24 cellular contexts compared by ENCODE assay signal in the genomic region with DNA sequence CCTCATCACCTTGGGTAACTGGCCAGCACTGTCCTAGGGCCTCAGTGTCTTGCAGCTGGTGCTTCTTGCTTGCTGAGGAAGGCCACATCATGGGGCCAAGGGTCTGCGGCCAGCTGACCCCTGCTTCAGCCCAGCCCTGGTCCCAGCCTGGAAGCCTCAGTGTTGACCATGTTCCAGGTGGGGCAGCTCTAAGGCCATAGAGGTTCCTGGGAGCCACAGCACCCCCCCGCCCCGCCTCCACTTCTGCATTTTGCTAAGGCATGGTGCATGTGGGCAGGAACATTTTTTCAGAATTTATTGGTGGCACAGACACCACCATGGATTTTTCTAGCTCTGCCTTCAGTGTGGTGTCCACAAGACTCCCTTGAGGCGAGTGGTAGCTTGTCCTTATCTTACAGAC. TPM values are rescaled to one million over a fixed set of nuclear protein-coding genes. Genes with fewer than 3 reads are reported as not detected.
DNase-seq lines count a peak whose midpoint lies in the region; ATAC-seq and TF ChIP-seq lines count a peak whose summit lies in the region.
"Had no signal": no experiment of that assay in that cellular context is flagged by ENCODE, and none has a peak within 500 bp of the region (broad histone marks: within the 10 kb centered on the region; RNA-seq: fewer than 3 reads in every experiment).

No MANE protein-coding gene starts in this region.

- TF ChIP-seq POLR2A in breast epithelium (IDR thresholded peaks at IDR 0.05): no peak

- H3K9me3 ChIP-seq in SK-N-MC (ENCODE audit: low read depth, low read length) (no peaks in the 10 kb centered on the region), upper lobe of right lung (no peaks in the 10 kb centered on the region), breast epithelium (no peaks in the 10 kb centered on the region)
- H3K9me3 ChIP-seq: BLaER1 treated with 17β-estradiol and CSF1 and Interleukin-3, amounts not matched to agents 10 nM and 100 nM; stomach had no signal

- no peak for TF ChIP-seq CTCF in activated CD8-positive, alpha-beta T cell treated with anti-CD3 and anti-CD28 coated beads for 36 hours (IDR thresholded peaks at IDR 0.05)
- TF ChIP-seq CTCF in upper lobe of right lung (IDR thresholded peaks at IDR 0.05) (no peak), breast epithelium (IDR thresholded peaks at IDR 0.05) (no peak)

- intact Hi-C loops in activated CD8-positive, alpha-beta T cell treated with anti-CD3 and anti-CD28 coated beads for 36 hours (cut with micrococcal nuclease): no loop called here
- intact Hi-C loops in upper lobe of right lung (cut with DNase I): no loop called here
- intact Hi-C loops in breast epithelium (cut with DNase I; ENCODE audit: low total_unique reads): no loop called here

- H3K4me3 ChIP-seq in SK-N-MC (no peak overlapping the region), upper lobe of right lung (no peak overlapping the region), breast epithelium (no peak overlapping the region)
- H3K4me3 ChIP-seq: BLaER1 treated with 17β-estradiol and CSF1 and Interleukin-3, amounts not matched to agents 10 nM and 100 nM; cardiac muscle cell; smooth muscle cell; stomach had no signal

- H3K36me3 ChIP-seq in SK-N-MC (ENCODE audit: insufficient read depth, low read length) (peaks cover 22% of the 10 kb centered on the region; the same call in 1 of the 2 replicates), upper lobe of right lung (peaks cover 27% of the 10 kb centered on the region), breast epithelium (no peaks in the 10 kb centered on the region)

- no peak for ATAC-seq in activated CD8-positive, alpha-beta T cell treated with anti-CD3 and anti-CD28 coated beads for 36 hours
- no peak for ATAC-seq in activated CD8-positive, alpha-beta T cell treated with anti-CD3 and anti-CD28 coated beads, Interleukin-2, amount 10 ng/mL, durations not matched to agents 7 days and 5 days
- ATAC-seq in memory B cell (ENCODE audit: low read depth): no peak
- no peak for ATAC-seq in upper lobe of right lung
- no peak for ATAC-seq in GM19324 (IDR thresholded peaks at IDR 0.05; ENCODE audit: low FRiP score, unreplicated experiment)

- H3K9ac ChIP-seq in SK-N-MC (ENCODE audit: insufficient read length): no peak overlapping the region
- H3K9ac ChIP-seq: BLaER1 treated with 17β-estradiol and CSF1 and Interleukin-3, amounts not matched to agents 10 nM and 100 nM had no signal

- H3K4me1 ChIP-seq in upper lobe of right lung (peaks cover 11% of the 10 kb centered on the region), breast epithelium (no peaks in the 10 kb centered on the region)

- H3K27me3 ChIP-seq in upper lobe of right lung (no peaks in the 10 kb centered on the region), breast epithelium (no peaks in the 10 kb centered on the region)
- H3K27me3 ChIP-seq: BLaER1 treated with 17β-estradiol and CSF1 and Interleukin-3, amounts not matched to agents 10 nM and 100 nM; cardiac muscle cell; stomach had no signal

- peak overlapping the region; percentile 36 for H3K27ac Mint-ChIP-seq in activated CD8-positive, alpha-beta T cell treated with anti-CD3 and anti-CD28 coated beads for 36 hours
- no peak overlapping the region for H3K27ac Mint-ChIP-seq in activated CD8-positive, alpha-beta T cell treated with anti-CD3 and anti-CD28 coated beads, Interleukin-2, amount 10 ng/mL, durations not matched to agents 7 days and 5 days
- peak overlapping the region; percentile 35 for H3K27ac Mint-ChIP-seq in memory B cell
- no peak overlapping the region for H3K27ac Mint-ChIP-seq in activated naive CD4-positive, alpha-beta T cell treated with anti-CD3 and anti-CD28 coated beads, Interleukin-2, amount 10 ng/mL, durations not matched to agents 7 days and 5 days

- H3K9me3 Mint-ChIP-seq in activated CD8-positive, alpha-beta T cell treated with anti-CD3 and anti-CD28 coated beads for 36 hours: no peaks in the 10 kb centered on the region
- no peaks in the 10 kb centered on the region for H3K9me3 Mint-ChIP-seq in activated CD8-positive, alpha-beta T cell treated with anti-CD3 and anti-CD28 coated beads, Interleukin-2, amount 10 ng/mL, durations not matched to agents 7 days and 5 days (ENCODE audit: insufficient read depth)
- H3K9me3 Mint-ChIP-seq in memory B cell: no peaks in the 10 kb centered on the region
- no peaks in the 10 kb centered on the region for H3K9me3 Mint-ChIP-seq in activated naive CD4-positive, alpha-beta T cell treated with anti-CD3 and anti-CD28 coated beads, Interleukin-2, amount 10 ng/mL, durations not matched to agents 7 days and 5 days

- no peak overlapping the region for H3K4me3 Mint-ChIP-seq in activated CD8-positive, alpha-beta T cell treated with anti-CD3 and anti-CD28 coated beads for 36 hours
- H3K4me3 Mint-ChIP-seq in activated CD8-positive, alpha-beta T cell treated with anti-CD3 and anti-CD28 coated beads, Interleukin-2, amount 10 ng/mL, durations not matched to agents 7 days and 5 days: no peak overlapping the region
- no peak overlapping the region for H3K4me3 Mint-ChIP-seq in memory B cell
- H3K4me3 Mint-ChIP-seq in activated naive CD4-positive, alpha-beta T cell treated with anti-CD3 and anti-CD28 coated beads, Interleukin-2, amount 10 ng/mL, durations not matched to agents 7 days and 5 days: no peak overlapping the region

- H3K27me3 Mint-ChIP-seq in activated CD8-positive, alpha-beta T cell treated with anti-CD3 and anti-CD28 coated beads for 36 hours: no peaks in the 10 kb centered on the region
- no peaks in the 10 kb centered on the region for H3K27me3 Mint-ChIP-seq in activated CD8-positive, alpha-beta T cell treated with anti-CD3 and anti-CD28 coated beads, Interleukin-2, amount 10 ng/mL, durations not matched to agents 7 days and 5 days (ENCODE audit: low read depth)
- no peaks in the 10 kb centered on the region for H3K27me3 Mint-ChIP-seq in memory B cell
- H3K27me3 Mint-ChIP-seq in activated naive CD4-positive, alpha-beta T cell treated with anti-CD3 and anti-CD28 coated beads, Interleukin-2, amount 10 ng/mL, durations not matched to agents 7 days and 5 days: no peaks in the 10 kb centered on the region

- H3K4me1 Mint-ChIP-seq in activated CD8-positive, alpha-beta T cell treated with anti-CD3 and anti-CD28 coated beads for 36 hours (ENCODE audit: low read depth): peaks cover 42% of the 10 kb centered on the region
- peaks cover 31% of the 10 kb centered on the region for H3K4me1 Mint-ChIP-seq in activated CD8-positive, alpha-beta T cell treated with anti-CD3 and anti-CD28 coated beads, Interleukin-2, amount 10 ng/mL, durations not matched to agents 7 days and 5 days (ENCODE audit: low read depth)
- H3K4me1 Mint-ChIP-seq in memory B cell: peaks cover 11% of the 10 kb centered on the region
- H3K4me1 Mint-ChIP-seq in activated naive CD4-positive, alpha-beta T cell treated with anti-CD3 and anti-CD28 coated beads, Interleukin-2, amount 10 ng/mL, durations not matched to agents 7 days and 5 days: peaks cover 45% of the 10 kb centered on the region

- POLR2A ChIA-PET in activated CD8-positive, alpha-beta T cell treated with anti-CD3 and anti-CD28 coated beads for 36 hours (lab: Charles Lee): interaction anchor here (1.1 kb wide), 1 partner anchor 11 kb away, joined by 4 read pairs; no protein-coding TSS in a partner anchor
- POLR2A ChIA-PET in activated CD8-positive, alpha-beta T cell treated with anti-CD3 and anti-CD28 coated beads, Interleukin-2, amount 10 ng/mL, durations not matched to agents 7 days and 5 days (lab: Charles Lee): interaction anchor here (0.7 kb wide), 1 partner anchor 477 kb away, joined by 3 read pairs; no protein-coding TSS in a partner anchor

- no peak for DNase-seq in activated CD8-positive, alpha-beta T cell treated with anti-CD3 and anti-CD28 coated beads for 36 hours
- no peak for DNase-seq in activated CD8-positive, alpha-beta T cell treated with anti-CD3 and anti-CD28 coated beads, Interleukin-2, amount 10 ng/mL, durations not matched to agents 7 days and 5 days
- DNase-seq in SK-N-MC (ENCODE audit: low read depth, low spot score): no peak
- no peak for DNase-seq in memory B cell (ENCODE audit: low spot score in 2 of 2)
- peak; percentile 70 for DNase-seq in upper lobe of right lung
- DNase-seq in activated naive CD4-positive, alpha-beta T cell treated with anti-CD3 and anti-CD28 coated beads, Interleukin-2, amount 10 ng/mL, durations not matched to agents 7 days and 5 days: no peak
- no peak for DNase-seq in breast epithelium (ENCODE audit: low spot score in 2 of 2)
- DNase-seq: activated CD4-positive, alpha-beta T cell treated with anti-CD3 and anti-CD28 coated beads, Interleukin-2, amount 50 U/mL, for 1 hour; activated gamma-delta T cell; amygdala; DMS153; GDM1; head of caudate nucleus; IMR-90; midbrain; NCI-H2107; NCI-H524; RPMI8226; stimulated activated CD4-positive, alpha-beta T cell treated with anti-CD3 and anti-CD28 coated beads, Interleukin-4, amount 100 ng/mL, for 1 hour; stomach had no signal

- CTCF ChIA-PET in activated CD8-positive, alpha-beta T cell treated with anti-CD3 and anti-CD28 coated beads for 36 hours (lab: Charles Lee): interaction anchor here (1.6 kb wide), 1 partner anchor 124 kb away, joined by 7 read pairs; no protein-coding TSS in a partner anchor
- CTCF ChIA-PET in activated CD8-positive, alpha-beta T cell treated with anti-CD3 and anti-CD28 coated beads, Interleukin-2, amount 10 ng/mL, durations not matched to agents 7 days and 5 days (lab: Charles Lee): interaction anchor here (1.3 to 2.3 kb wide), 4 partner anchors 12 to 51 kb away, joined by 4 to 9 read pairs (median 8); a partner anchor contains a TSS
- CTCF ChIA-PET in activated naive CD4-positive, alpha-beta T cell treated with anti-CD3 and anti-CD28 coated beads, Interleukin-2, amount 10 ng/mL, durations not matched to agents 7 days and 5 days (lab: Charles Lee): interaction anchor here (1.3 to 2.6 kb wide), 2 partner anchors 18 to 38 kb away, joined by 4 to 5 read pairs; no protein-coding TSS in a partner anchor

- H3K36me3 Mint-ChIP-seq in activated CD8-positive, alpha-beta T cell treated with anti-CD3 and anti-CD28 coated beads for 36 hours (ENCODE audit: low read depth): peaks cover 13% of the 10 kb centered on the region
- peaks cover 27% of the 10 kb centered on the region for H3K36me3 Mint-ChIP-seq in activated CD8-positive, alpha-beta T cell treated with anti-CD3 and anti-CD28 coated beads, Interleukin-2, amount 10 ng/mL, durations not matched to agents 7 days and 5 days (ENCODE audit: low read depth)
- H3K36me3 Mint-ChIP-seq in memory B cell: peaks cover 5% of the 10 kb centered on the region
- H3K36me3 Mint-ChIP-seq in activated naive CD4-positive, alpha-beta T cell treated with anti-CD3 and anti-CD28 coated beads, Interleukin-2, amount 10 ng/mL, durations not matched to agents 7 days and 5 days: peaks cover 24% of the 10 kb centered on the region

- peak overlapping the region; percentile 27 for H3K27ac ChIP-seq in SK-N-MC
- no peak overlapping the region for H3K27ac ChIP-seq in upper lobe of right lung
- no peak overlapping the region for H3K27ac ChIP-seq in breast epithelium
- H3K27ac ChIP-seq: BLaER1 treated with 17β-estradiol and CSF1 and Interleukin-3, amounts not matched to agents 10 nM and 100 nM; cardiac muscle cell had no signal

RNA-seq across cellular contexts. Expression of a gene that starts 1.9 kb away (rescaled TPM):
- 1 to 10 TPM; 4.3 to 5.1 TPM for total RNA-seq in activated CD8-positive, alpha-beta T cell treated with anti-CD3 and anti-CD28 coated beads for 36 hours
- total RNA-seq in activated CD8-positive, alpha-beta T cell treated with anti-CD3 and anti-CD28 coated beads, Interleukin-2, amount 10 ng/mL, durations not matched to agents 7 days and 5 days: 10 to 100 TPM; 12.1 to 12.6 TPM
- total RNA-seq in upper lobe of right lung (14.1 TPM), breast epithelium (10 to 100 TPM in 1 of 3 donors, 1 to 10 TPM in 2; 8.8 to 10.8 (median 9.3) TPM)

RNA-seq across cellular contexts. Expression of a gene that starts 28.1 kb away (rescaled TPM):
- total RNA-seq in activated CD8-positive, alpha-beta T cell treated with anti-CD3 and anti-CD28 coated beads for 36 hours: 10 to 100 TPM; 14.7 to 17.6 TPM
- total RNA-seq in activated CD8-positive, alpha-beta T cell treated with anti-CD3 and anti-CD28 coated beads, Interleukin-2, amount 10 ng/mL, durations not matched to agents 7 days and 5 days: 10 to 100 TPM; 25.7 to 26.3 TPM
- 29.8 TPM for total RNA-seq in upper lobe of right lung
- total RNA-seq in breast epithelium: 10 to 100 TPM in 2 of 3 donors, 1 to 10 TPM in 1; 9.9 to 14.6 (median 11.8) TPM

Comparison
In these comparisons a context has a peak if more than half of its experiments do, and no peak if none do; other contexts are left out.
1. H3K27ac Mint-ChIP-seq: peak in activated CD8-positive, alpha-beta T cell treated with anti-CD3 and anti-CD28 coated beads for 36 hours (single experiment) and memory B cell (single experiment); none in activated CD8-positive, alpha-beta T cell treated with anti-CD3 and anti-CD28 coated beads, Interleukin-2, amount 10 ng/mL, durations not matched to agents 7 days and 5 days (single experiment) and activated naive CD4-positive, alpha-beta T cell treated with anti-CD3 and anti-CD28 coated beads, Interleukin-2, amount 10 ng/mL, durations not matched to agents 7 days and 5 days (single experiment).